In the genomic region with DNA sequence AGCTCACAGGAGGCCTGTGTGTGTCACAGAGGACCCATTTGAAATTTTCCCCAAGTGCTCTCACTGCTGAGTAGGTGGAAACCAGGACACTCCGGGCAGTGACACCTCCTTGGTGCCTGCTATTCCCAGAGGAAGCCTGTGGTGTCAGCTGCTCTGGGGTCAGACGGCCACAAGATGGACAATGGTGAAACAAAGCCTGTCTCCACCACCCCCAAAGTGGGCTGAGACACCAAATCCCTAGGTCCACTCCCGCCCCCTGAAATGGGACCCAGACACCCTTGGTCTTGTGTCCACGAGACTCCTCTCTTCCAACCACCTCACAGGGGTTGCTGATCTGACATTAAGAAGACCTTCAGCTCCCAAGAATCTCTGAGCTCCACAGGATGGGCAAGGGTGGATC, we compare ENCODE assay signal across 16 cellular contexts. TPM values are rescaled to one million over a fixed set of nuclear protein-coding genes. Genes with fewer than 3 reads are reported as not detected.
DNase-seq lines count a peak whose midpoint lies in the region; ATAC-seq and TF ChIP-seq lines count a peak whose summit lies in the region.
"Had no signal": no experiment of that assay in that cellular context is flagged by ENCODE, and none has a peak within 500 bp of the region (broad histone marks: within the 10 kb centered on the region; RNA-seq: fewer than 3 reads in every experiment).

No MANE protein-coding gene starts in this region.

- H3K4me1 ChIP-seq in right cardiac atrium (ENCODE audit: control insufficient read depth, insufficient read depth, low read length) (peaks cover 4% of the 10 kb centered on the region), endodermal cell (ENCODE audit: control insufficient read depth, insufficient read depth, low read length) (peaks cover 7% of the 10 kb centered on the region), neural progenitor cell (peaks cover 13% of the 10 kb centered on the region)
- H3K4me1 ChIP-seq: A549, BE2C had no signal

- WGBS in right cardiac atrium = 80% methylated on average over 4 of the region's 4 CpGs
- WGBS in endodermal cell (ENCODE audit: insufficient coverage in 1 of 2, insufficient read length in 1 of 2), 2 experiments = 89 to 100% methylated on average over 1 to 4 of the region's 4 CpGs

- intact Hi-C loops in Right ventricle myocardium superior (cut with DNase I) (no loop called here), right cardiac atrium (cut with DNase I) (no loop called here)

- no peaks in the 10 kb centered on the region for H3K9me3 ChIP-seq in right cardiac atrium (ENCODE audit: control insufficient read depth, low read length)
- H3K9me3 ChIP-seq in endodermal cell (ENCODE audit: control insufficient read depth, low read length) = no peaks in the 10 kb centered on the region
- no peaks in the 10 kb centered on the region for H3K9me3 ChIP-seq in neural progenitor cell (ENCODE audit: low read depth)
- H3K9me3 ChIP-seq: A549, BE2C had no signal

- H3K4me2 ChIP-seq in neural progenitor cell = no peak overlapping the region
- H3K4me2 ChIP-seq: A549 had no signal

- peak; percentile 22 for DNase-seq in Right ventricle myocardium superior
- no peak for DNase-seq in right cardiac atrium
- DNase-seq in endodermal cell = peak; percentile 57
- no peak for DNase-seq in neural progenitor cell (ENCODE audit: low spot score)
- no peak for DNase-seq in stimulated activated effector memory CD8-positive, alpha-beta T cell treated with anti-CD3 and anti-CD28 coated beads, Interleukin-12 subunit alpha, Interleukin-12 subunit beta, amount 100 ng/mL, for 72 hours (ENCODE audit: low spot score in 2 of 2)
- DNase-seq in NCI-H1417 (lab: John Stamatoyannopoulos, UW) = no peak
- DNase-seq: BE2C; CD4-positive, alpha-beta memory T cell; DND-41; GDM1; GM23248 had no signal

- H3K9ac ChIP-seq in endodermal cell (ENCODE audit: extremely low read depth, low read length, poor library complexity, severe bottlenecking) (no peak overlapping the region), neural progenitor cell (no peak overlapping the region)
- H3K9ac ChIP-seq: GM23248 had no signal

- H4K20me1 ChIP-seq in neural progenitor cell (ENCODE audit: low read depth) = peaks cover 7% of the 10 kb centered on the region

- H3K9me3 Mint-ChIP-seq in endodermal cell = no peaks in the 10 kb centered on the region
- H3K9me3 Mint-ChIP-seq in neural progenitor cell = peaks cover 2% of the 10 kb centered on the region
- no peaks in the 10 kb centered on the region for H3K9me3 Mint-ChIP-seq in stimulated activated effector memory CD8-positive, alpha-beta T cell treated with anti-CD3 and anti-CD28 coated beads, Interleukin-12 subunit alpha, Interleukin-12 subunit beta, amount 100 ng/mL, for 72 hours

- H3K27ac ChIP-seq in right cardiac atrium (ENCODE audit: low read length) (no peak overlapping the region), endodermal cell (ENCODE audit: low read depth, low read length) (no peak overlapping the region), neural progenitor cell (no peak overlapping the region)
- H3K27ac ChIP-seq: A549, C4-2B, GM23248 had no signal

- H3K27me3 ChIP-seq in right cardiac atrium (ENCODE audit: control insufficient read depth, insufficient read depth) (no peaks in the 10 kb centered on the region), endodermal cell (ENCODE audit: control insufficient read depth, insufficient read depth, low read length, poor library complexity, severe bottlenecking) (peaks cover 83% of the 10 kb centered on the region), neural progenitor cell (peaks cover 99% of the 10 kb centered on the region)
- H3K27me3 ChIP-seq: BE2C had no signal

- no peak overlapping the region for H2AFZ ChIP-seq in neural progenitor cell (replicated peaks)
- H2AFZ ChIP-seq: GM23248 had no signal

- peaks cover 21% of the 10 kb centered on the region for H3K4me1 Mint-ChIP-seq in endodermal cell
- peaks cover 24% of the 10 kb centered on the region for H3K4me1 Mint-ChIP-seq in neural progenitor cell
- H3K4me1 Mint-ChIP-seq in stimulated activated effector memory CD8-positive, alpha-beta T cell treated with anti-CD3 and anti-CD28 coated beads, Interleukin-12 subunit alpha, Interleukin-12 subunit beta, amount 100 ng/mL, for 72 hours = peaks cover 17% of the 10 kb centered on the region

- H3K79me2 ChIP-seq in neural progenitor cell (ENCODE audit: low read depth) = no peaks in the 10 kb centered on the region

- no peak for ATAC-seq in Right ventricle myocardium superior (ENCODE audit: poor library complexity)
- ATAC-seq in right cardiac atrium = no peak
- ATAC-seq in stimulated activated effector memory CD8-positive, alpha-beta T cell treated with anti-CD3 and anti-CD28 coated beads, Interleukin-12 subunit alpha, Interleukin-12 subunit beta, amount 100 ng/mL, for 72 hours = no peak
- ATAC-seq in HG02870 (IDR thresholded peaks at IDR 0.05; ENCODE audit: unreplicated experiment) = no peak
- no peak for ATAC-seq in GM19455 (IDR thresholded peaks at IDR 0.05; ENCODE audit: unreplicated experiment)
- ATAC-seq: A549 had no signal

- H3K4me3 ChIP-seq in right cardiac atrium (ENCODE audit: low read length) = no peak overlapping the region
- no peak overlapping the region for H3K4me3 ChIP-seq in endodermal cell (ENCODE audit: low read length)
- no peak overlapping the region for H3K4me3 ChIP-seq in neural progenitor cell
- H3K4me3 ChIP-seq: A549, GM23248 had no signal

- H3K4me3 Mint-ChIP-seq in endodermal cell (no peak overlapping the region), neural progenitor cell (peak overlapping the region; percentile 60)
- H3K4me3 Mint-ChIP-seq in stimulated activated effector memory CD8-positive, alpha-beta T cell treated with anti-CD3 and anti-CD28 coated beads, Interleukin-12 subunit alpha, Interleukin-12 subunit beta, amount 100 ng/mL, for 72 hours = no peak overlapping the region
- H3K4me3 Mint-ChIP-seq: CD4-positive, alpha-beta memory T cell; IgD-negative memory B cell had no signal

- H3K27me3 Mint-ChIP-seq in endodermal cell (ENCODE audit: insufficient read depth) (peaks cover 94% of the 10 kb centered on the region), neural progenitor cell (ENCODE audit: insufficient read depth, low read depth) (peaks cover 42% of the 10 kb centered on the region)

- H3K27ac Mint-ChIP-seq in endodermal cell (no peak overlapping the region), neural progenitor cell (no peak overlapping the region)
- H3K27ac Mint-ChIP-seq in stimulated activated effector memory CD8-positive, alpha-beta T cell treated with anti-CD3 and anti-CD28 coated beads, Interleukin-12 subunit alpha, Interleukin-12 subunit beta, amount 100 ng/mL, for 72 hours = peak overlapping the region; percentile 67
- H3K27ac Mint-ChIP-seq: CD4-positive, alpha-beta memory T cell had no signal

- TF ChIP-seq CTCF in endodermal cell (conservative IDR thresholded peaks at IDR 0.05) (no peak), neural progenitor cell (IDR thresholded peaks at IDR 0.05) (no peak)

- H3F3A ChIP-seq in neural progenitor cell (ENCODE audit: low read depth) = peaks cover 5% of the 10 kb centered on the region

- H3K36me3 ChIP-seq in endodermal cell (ENCODE audit: control insufficient read depth, insufficient read depth, low read length) (no peaks in the 10 kb centered on the region), neural progenitor cell (no peaks in the 10 kb centered on the region)
- H3K36me3 ChIP-seq: BE2C had no signal

- no peaks in the 10 kb centered on the region for H3K36me3 Mint-ChIP-seq in endodermal cell (ENCODE audit: low read depth)
- H3K36me3 Mint-ChIP-seq in neural progenitor cell = peaks cover 2% of the 10 kb centered on the region
- H3K36me3 Mint-ChIP-seq in stimulated activated effector memory CD8-positive, alpha-beta T cell treated with anti-CD3 and anti-CD28 coated beads, Interleukin-12 subunit alpha, Interleukin-12 subunit beta, amount 100 ng/mL, for 72 hours = no peaks in the 10 kb centered on the region
- H3K36me3 Mint-ChIP-seq: CD4-positive, alpha-beta memory T cell; IgD-negative memory B cell had no signal

RNA-seq across cellular contexts. Expression of a gene that starts 7.0 kb away (rescaled TPM):
- total RNA-seq in Right ventricle myocardium superior (0.16 TPM), right cardiac atrium (1 to 10 TPM in 3 of 4 donors, under 1 TPM in 1; 0.75 to 4.4 (median 1.2) TPM), endodermal cell (1 to 10 TPM in 1 of 2 donors, under 1 TPM in 1; 1.00 to 1.5 TPM), neural progenitor cell (ENCODE audit: low replicate concordance) (0.19 TPM in 1 of 2 replicates, not detected in the other)
- 1.6 TPM for polyA plus RNA-seq in right cardiac atrium
- 0.50 TPM for polyA plus RNA-seq in endodermal cell (2013, experiment 1 of 2)
- polyA plus RNA-seq in endodermal cell (2013, experiment 2 of 2) = 0.25 TPM
- total RNA-seq: GM23248 had no signal

RNA-seq across cellular contexts. Expression of a gene that starts 22.1 kb away (rescaled TPM):
- total RNA-seq in Right ventricle myocardium superior (83.0 TPM), right cardiac atrium (100 to 1,000 TPM in 1 of 4 donors, 10 to 100 TPM in 3; 81.7 to 115 (median 87.0) TPM), endodermal cell (10 to 100 TPM; 97.5 to 98.9 TPM), neural progenitor cell (ENCODE audit: low replicate concordance) (62.4 and 91.5 TPM in 2 replicates)
- polyA plus RNA-seq in right cardiac atrium = 72.3 TPM
- polyA plus RNA-seq in endodermal cell (2013, experiment 1 of 2) = 65.0 TPM
- 59.2 TPM for polyA plus RNA-seq in endodermal cell (2013, experiment 2 of 2)

RNA-seq across cellular contexts. Expression of a gene that starts 59.6 kb away (rescaled TPM):
- 0.46 TPM for total RNA-seq in Right ventricle myocardium superior
- under 1 TPM; 0.17 to 0.74 (median 0.43) TPM for total RNA-seq in right cardiac atrium
- polyA plus RNA-seq in right cardiac atrium = 0.16 TPM
- total RNA-seq in endodermal cell = under 1 TPM; 0.22 to 0.26 TPM
- polyA plus RNA-seq in endodermal cell (2013, experiment 1 of 2) = 0.18 TPM
- 0.08 TPM for polyA plus RNA-seq in endodermal cell (2013, experiment 2 of 2)
- 0.25 TPM in 1 of 2 replicates, not detected in the other for total RNA-seq in neural progenitor cell (ENCODE audit: low replicate concordance)

Comparison
In these comparisons a context has a peak if more than half of its experiments do, and no peak if none do; other contexts are left out.
1. DNase-seq: peak in Right ventricle myocardium superior (single experiment) and endodermal cell (single experiment); none in right cardiac atrium (0 of 3), neural progenitor cell (single experiment), stimulated activated effector memory CD8-positive, alpha-beta T cell treated with anti-CD3 and anti-CD28 coated beads, Interleukin-12 subunit alpha, Interleukin-12 subunit beta, amount 100 ng/mL, for 72 hours (0 of 2) and NCI-H1417 (0 of 3).